9 cellular contexts compared by ENCODE assay signal in the genomic region with DNA sequence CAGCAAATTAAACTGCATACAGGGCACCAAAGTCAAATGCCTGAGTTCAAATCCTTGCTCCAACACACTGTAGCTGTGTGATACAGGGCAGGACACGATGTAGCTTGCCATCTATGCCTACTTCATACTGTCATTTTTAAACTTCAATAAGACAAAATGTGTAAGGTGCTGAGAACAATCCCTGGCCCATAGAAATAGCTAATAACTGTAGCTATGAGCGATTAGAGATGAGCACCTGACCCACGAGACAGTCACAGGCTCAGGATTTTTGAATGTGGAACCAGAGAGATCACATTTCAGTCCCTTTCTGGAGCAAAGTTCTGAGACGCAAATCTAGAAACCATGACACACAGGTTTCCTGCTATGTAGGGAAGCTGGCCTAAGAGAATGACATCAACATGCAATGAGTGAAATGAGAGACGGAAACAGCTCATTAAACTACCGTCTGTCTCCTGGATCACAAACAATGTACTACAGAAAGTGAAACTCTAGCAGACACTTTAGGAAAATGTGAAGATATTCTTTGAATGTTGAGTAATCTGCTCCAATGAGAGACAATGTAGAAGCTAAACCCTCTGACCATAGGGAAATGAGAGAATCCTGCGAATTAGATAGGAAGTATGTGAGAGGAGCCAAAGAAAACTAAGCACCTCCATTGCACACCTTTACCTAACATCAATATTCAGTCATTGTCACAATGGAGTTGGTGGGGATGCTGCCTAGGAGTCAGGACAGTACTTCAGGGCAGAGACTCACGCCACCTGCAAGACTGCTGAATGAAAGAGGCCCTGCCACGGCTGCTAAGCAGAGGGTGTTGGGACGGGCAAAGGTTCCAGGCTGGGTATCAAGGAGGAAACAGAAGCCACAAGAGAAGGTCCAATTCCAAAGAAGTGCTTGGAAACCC. TPM values are rescaled to one million over a fixed set of nuclear protein-coding genes. Genes with fewer than 3 reads are reported as not detected.
DNase-seq lines count a peak whose midpoint lies in the region; ATAC-seq and TF ChIP-seq lines count a peak whose summit lies in the region.
"Had no signal": no experiment of that assay in that cellular context is flagged by ENCODE, and none has a peak within 500 bp of the region (broad histone marks: within the 10 kb centered on the region; RNA-seq: fewer than 3 reads in every experiment).

No MANE protein-coding gene starts in this region.

- no peak overlapping the region for H3K27ac ChIP-seq in CD4-positive, alpha-beta memory T cell (ENCODE audit: low read depth, low read length)
- H3K27ac ChIP-seq in spleen (peak overlapping the region in 5 of 8 donors; percentile 17 to 55 (median 30)), mammary epithelial cell (ENCODE audit: insufficient read depth, low read depth, low read length) (no peak overlapping the region)

- TF ChIP-seq POLR2A in spleen (IDR thresholded peaks at IDR 0.05), result no peak

- no peak overlapping the region for H2AFZ ChIP-seq in mammary epithelial cell (ENCODE audit: low read depth, low read length)

- peak overlapping the region in 6 of 8 donors; percentile 6 to 69 (median 26) for H3K4me3 Mint-ChIP-seq in CD4-positive, alpha-beta memory T cell
- H3K4me3 Mint-ChIP-seq in activated T-helper 1 cell treated with anti-CD3 and anti-CD28 coated beads, Interleukin-12 subunit alpha, Interleukin-12 subunit beta, Interleukin-2, Interleukin-4 antibody, amounts not matched to agents 30 ng/mL and 10 ng/mL and 1 ng/mL, durations not matched to agents 14 hours and 24 hours and 36 hours, result peak overlapping the region; percentile 20
- H3K4me3 Mint-ChIP-seq in MCF 10A (ENCODE audit: unreplicated experiment), result no peak overlapping the region

- no peak for TF ChIP-seq CTCF in spleen (IDR thresholded peaks at IDR 0.05 in 8 of 11, conservative IDR thresholded peaks at IDR 0.05 in 3 of 11)
- TF ChIP-seq CTCF in MCF 10A (IDR thresholded peaks at IDR 0.05; ENCODE audit: unreplicated experiment), result no peak
- TF ChIP-seq CTCF in mammary epithelial cell (conservative IDR thresholded peaks at IDR 0.05 in 1 of 2, IDR thresholded peaks at IDR 0.05 in 1 of 2; ENCODE audit: extremely low read depth in 1 of 2, insufficient read depth in 1 of 2, low read depth in 1 of 2, low read length in 2 of 2), result no peak

- no peak overlapping the region for H3K4me2 ChIP-seq in mammary epithelial cell (ENCODE audit: insufficient read depth, low read depth, low read length)

- no peaks in the 10 kb centered on the region for H3K36me3 ChIP-seq in CD4-positive, alpha-beta memory T cell (ENCODE audit: insufficient read depth, low read length)
- H3K36me3 ChIP-seq in spleen, result no peaks in the 10 kb centered on the region
- H3K36me3 ChIP-seq in mammary epithelial cell (ENCODE audit: insufficient read depth, low read length), result peaks cover 2% of the 10 kb centered on the region

- dilution Hi-C loops in mammary epithelial cell (cut with HindIII; ENCODE audit: low sequenced_read_pairs), result no loop called here

- peak overlapping the region in 4 of 7 donors; percentile 44 to 84 (median 50) for H3K27ac Mint-ChIP-seq in CD4-positive, alpha-beta memory T cell
- peak overlapping the region; percentile 74 for H3K27ac Mint-ChIP-seq in activated T-helper 1 cell treated with anti-CD3 and anti-CD28 coated beads, Interleukin-12 subunit alpha, Interleukin-12 subunit beta, Interleukin-2, Interleukin-4 antibody, amounts not matched to agents 30 ng/mL and 10 ng/mL and 1 ng/mL, durations not matched to agents 14 hours and 24 hours and 36 hours
- no peak overlapping the region for H3K27ac Mint-ChIP-seq in MCF 10A (ENCODE audit: low read depth, unreplicated experiment)

- POLR2A ChIA-PET in CD4-positive, alpha-beta memory T cell (lab: Charles Lee; ENCODE audit: partially characterized antibody), result no interaction called here
- POLR2A ChIA-PET in MCF 10A (lab: Yijun Ruan, JAX), result interaction anchor here (0.9 kb wide), 1 partner anchor 9 kb away, joined by 3 read pairs; no protein-coding TSS in a partner anchor

- peaks cover 8 to 18% (median 15%) of the 10 kb centered on the region in 4 donors for H3K4me1 Mint-ChIP-seq in CD4-positive, alpha-beta memory T cell
- peaks cover 21% of the 10 kb centered on the region for H3K4me1 Mint-ChIP-seq in activated T-helper 1 cell treated with anti-CD3 and anti-CD28 coated beads, Interleukin-12 subunit alpha, Interleukin-12 subunit beta, Interleukin-2, Interleukin-4 antibody, amounts not matched to agents 30 ng/mL and 10 ng/mL and 1 ng/mL, durations not matched to agents 14 hours and 24 hours and 36 hours (ENCODE audit: low read depth)
- H3K4me1 Mint-ChIP-seq in MCF 10A (ENCODE audit: insufficient read depth, unreplicated experiment), result peaks cover 5% of the 10 kb centered on the region

- in situ Hi-C loops in mammary epithelial cell (cut with MboI; ENCODE audit: low sequenced_read_pairs in 2 of 2), result no loop called here

- ATAC-seq in GM19324 (IDR thresholded peaks at IDR 0.05; ENCODE audit: low FRiP score, unreplicated experiment), result peak; percentile 78
- peak; percentile 74 for ATAC-seq in HG03135 (IDR thresholded peaks at IDR 0.05; ENCODE audit: unreplicated experiment)

- no peak overlapping the region for H3K4me3 ChIP-seq in CD4-positive, alpha-beta memory T cell (ENCODE audit: low read length in 2 of 2)
- H3K4me3 ChIP-seq in spleen (peak overlapping the region in 1 of 8 donors; percentile 7), mammary epithelial cell (replicated peaks in 1 of 3; ENCODE audit: insufficient read depth in 1 of 3, low read depth in 2 of 3, low read length in 3 of 3) (no peak overlapping the region)

- 33 to 48% (median 37%) methylated on average over 10 of the region's 10 CpGs for WGBS in spleen, 5 donors
- WGBS in mammary epithelial cell (ENCODE audit: low coverage, missing lambda C conversion rate), result 88% methylated on average over 10 of the region's 10 CpGs

- H3K4me1 ChIP-seq in CD4-positive, alpha-beta memory T cell (ENCODE audit: insufficient read depth, low read length), result peaks cover 8% of the 10 kb centered on the region
- H3K4me1 ChIP-seq in spleen, result peaks cover 0 to 18% (median 12%) of the 10 kb centered on the region in 6 donors
- H3K4me1 ChIP-seq in mammary epithelial cell (ENCODE audit: insufficient read depth, low read length), result no peaks in the 10 kb centered on the region

- peaks cover under 1 to 2% of the 10 kb centered on the region in 2 donors for H3K27me3 Mint-ChIP-seq in CD4-positive, alpha-beta memory T cell
- H3K27me3 Mint-ChIP-seq in activated T-helper 1 cell treated with anti-CD3 and anti-CD28 coated beads, Interleukin-12 subunit alpha, Interleukin-12 subunit beta, Interleukin-2, Interleukin-4 antibody, amounts not matched to agents 30 ng/mL and 10 ng/mL and 1 ng/mL, durations not matched to agents 14 hours and 24 hours and 36 hours (ENCODE audit: insufficient read depth), result peaks cover 2% of the 10 kb centered on the region
- H3K27me3 Mint-ChIP-seq in MCF 10A (ENCODE audit: insufficient read depth, unreplicated experiment), result no peaks in the 10 kb centered on the region

- H4K20me1 ChIP-seq in mammary epithelial cell (ENCODE audit: insufficient read depth, low read length), result no peaks in the 10 kb centered on the region

- no TSS peak for BruUV-seq in MCF 10A (replicated peaks; lab: Mats Ljungman, UMichigan)
- BruUV-seq in mammary epithelial cell (replicated peaks; lab: Mats Ljungman, UMichigan), result no TSS peak

- CTCF ChIA-PET in CD4-positive, alpha-beta memory T cell (lab: Charles Lee; ENCODE audit: partially characterized antibody), result interaction anchor here (1.1 to 1.3 kb wide), 2 partner anchors 64 to 98 kb away, joined by 3 to 5 read pairs; no protein-coding TSS in a partner anchor
- CTCF ChIA-PET in MCF 10A (lab: Yijun Ruan, JAX), result interaction anchor here (0.6 kb wide), 1 partner anchor 113 kb away, joined by 3 read pairs; no protein-coding TSS in a partner anchor
- CTCF ChIA-PET in mammary epithelial cell (lab: Charles Lee; ENCODE audit: low non-redundant PET), result no interaction called here

- peak in 1 of 5 donors; percentile 10 for DNase-seq in CD4-positive, alpha-beta memory T cell
- DNase-seq in activated T-helper 1 cell treated with anti-CD3 and anti-CD28 coated beads, Interleukin-12 subunit alpha, Interleukin-12 subunit beta, Interleukin-2, Interleukin-4 antibody, amounts not matched to agents 30 ng/mL and 10 ng/mL and 1 ng/mL, durations not matched to agents 14 hours and 24 hours and 36 hours (ENCODE audit: low spot score), result peak; percentile 7
- DNase-seq in spleen (no peak), MCF 10A (ENCODE audit: unreplicated experiment) (no peak), NCI-H2081 (lab: John Stamatoyannopoulos, UW) (no peak), mammary epithelial cell (no peak)

- no peaks in the 10 kb centered on the region for H3K79me2 ChIP-seq in mammary epithelial cell (ENCODE audit: insufficient read depth, low read length)

- no peaks in the 10 kb centered on the region for H3K9me3 ChIP-seq in CD4-positive, alpha-beta memory T cell (ENCODE audit: control insufficient read depth in 1 of 2, low read length in 2 of 2)
- H3K9me3 ChIP-seq in spleen (no peaks in the 10 kb centered on the region), mammary epithelial cell (replicated peaks; ENCODE audit: insufficient read depth, low read length) (no peaks in the 10 kb centered on the region)

- intact Hi-C loops in CD4-positive, alpha-beta memory T cell (cut with micrococcal nuclease), result no loop called here
- intact Hi-C loops in activated T-helper 1 cell treated with anti-CD3 and anti-CD28 coated beads, Interleukin-12 subunit alpha, Interleukin-12 subunit beta, Interleukin-2, Interleukin-4 antibody, amounts not matched to agents 30 ng/mL and 10 ng/mL and 1 ng/mL, durations not matched to agents 14 hours and 24 hours and 36 hours (cut with micrococcal nuclease), result loop anchor here (1.0 to 5.0 kb wide), 6 partner anchors 8 to 873 kb away; partner anchors contain the start of genes B4GALT6, RNF125 and RNF138
- intact Hi-C loops in spleen (cut with DNase I; ENCODE audit: low total_unique reads) (no loop called here), MCF 10A (cut with micrococcal nuclease) (no loop called here), mammary epithelial cell (cut with micrococcal nuclease) (no loop called here)

- H3K27me3 ChIP-seq in CD4-positive, alpha-beta memory T cell (ENCODE audit: insufficient read depth, low read length), result no peaks in the 10 kb centered on the region
- H3K27me3 ChIP-seq in spleen (replicated peaks in 1 of 7) (no peaks in the 10 kb centered on the region), mammary epithelial cell (ENCODE audit: insufficient read depth, low read length) (no peaks in the 10 kb centered on the region)

- H3K9ac ChIP-seq in mammary epithelial cell (ENCODE audit: insufficient read depth, low read length), result no peak overlapping the region

- H3K9me3 Mint-ChIP-seq in CD4-positive, alpha-beta memory T cell, result peaks cover 0 to 2% (median 0%) of the 10 kb centered on the region in 8 donors
- no peaks in the 10 kb centered on the region for H3K9me3 Mint-ChIP-seq in activated T-helper 1 cell treated with anti-CD3 and anti-CD28 coated beads, Interleukin-12 subunit alpha, Interleukin-12 subunit beta, Interleukin-2, Interleukin-4 antibody, amounts not matched to agents 30 ng/mL and 10 ng/mL and 1 ng/mL, durations not matched to agents 14 hours and 24 hours and 36 hours
- H3K9me3 Mint-ChIP-seq in MCF 10A (ENCODE audit: unreplicated experiment), result peaks cover 8% of the 10 kb centered on the region

- no peaks in the 10 kb centered on the region for H3K36me3 Mint-ChIP-seq in CD4-positive, alpha-beta memory T cell
- H3K36me3 Mint-ChIP-seq in activated T-helper 1 cell treated with anti-CD3 and anti-CD28 coated beads, Interleukin-12 subunit alpha, Interleukin-12 subunit beta, Interleukin-2, Interleukin-4 antibody, amounts not matched to agents 30 ng/mL and 10 ng/mL and 1 ng/mL, durations not matched to agents 14 hours and 24 hours and 36 hours (ENCODE audit: low read depth), result no peaks in the 10 kb centered on the region
- H3K36me3 Mint-ChIP-seq in MCF 10A (ENCODE audit: insufficient read depth, unreplicated experiment), result peaks cover 2% of the 10 kb centered on the region

RNA-seq across cellular contexts. Expression of gene B4GALT6, which starts 25.5 kb away (rescaled TPM):
- under 1 TPM; 0.67 to 0.94 TPM for total RNA-seq in CD4-positive, alpha-beta memory T cell
- not detected for polyA plus RNA-seq in CD4-positive, alpha-beta memory T cell
- total RNA-seq in activated T-helper 1 cell treated with anti-CD3 and anti-CD28 coated beads, Interleukin-12 subunit alpha, Interleukin-12 subunit beta, Interleukin-2, Interleukin-4 antibody, amounts not matched to agents 30 ng/mL and 10 ng/mL and 1 ng/mL, durations not matched to agents 14 hours and 24 hours and 36 hours, result 1.8 and 3.0 TPM in 2 replicates
- total RNA-seq in spleen (1 to 10 TPM; 2.0 to 9.1 (median 5.5) TPM), MCF 10A (2022) (6.0 and 14.5 TPM in 2 replicates), mammary epithelial cell (10 to 100 TPM in 1 of 2 donors, 1 to 10 TPM in 1; 7.2 to 17.1 TPM)
- polyA plus RNA-seq in spleen (under 1 TPM; 0.42 to 1.00 (median 0.56) TPM), mammary epithelial cell (6.1 TPM)
- 31.4 TPM for polyA minus RNA-seq in mammary epithelial cell
- total RNA-seq: myocyte had no signal

Comparison
In these comparisons a context has a peak if more than half of its experiments do, and no peak if none do; other contexts are left out.
1. H3K27ac ChIP-seq: peak in spleen (5 of 8); none in CD4-positive, alpha-beta memory T cell (single experiment) and mammary epithelial cell (single experiment).